ENCODE assay signal across 12 cellular contexts in the genomic region with DNA sequence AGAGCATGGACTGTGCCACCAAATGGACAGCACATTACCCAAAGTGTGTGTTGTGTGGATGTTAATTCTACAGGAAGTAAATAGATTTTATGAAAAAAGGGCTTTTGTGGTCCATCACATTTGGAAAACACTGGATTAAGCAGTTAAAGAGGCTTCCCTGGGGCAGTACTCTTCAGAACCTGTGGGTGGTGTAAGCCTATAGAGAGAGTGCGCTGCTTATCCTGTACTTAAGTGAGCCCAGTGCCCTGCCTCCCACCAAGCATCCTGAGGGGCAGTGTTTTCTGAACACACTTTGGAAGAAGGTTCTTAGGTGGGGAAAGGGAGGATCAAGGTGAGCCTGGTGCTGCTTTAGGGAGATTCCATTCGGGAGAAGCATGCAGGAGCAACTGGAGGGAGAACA. TPM values are rescaled to one million over a fixed set of nuclear protein-coding genes. Genes with fewer than 3 reads are reported as not detected.
DNase-seq lines count a peak whose midpoint lies in the region; ATAC-seq, FAIRE-seq and TF ChIP-seq lines count a peak whose summit lies in the region.
"Had no signal": no experiment of that assay in that cellular context is flagged by ENCODE, and none has a peak within 500 bp of the region (broad histone marks: within the 10 kb centered on the region; RNA-seq: fewer than 3 reads in every experiment).

No MANE protein-coding gene starts in this region.

- H3K27ac Mint-ChIP-seq in activated CD4-positive, alpha-beta T cell treated with anti-CD3 and anti-CD28 coated beads for 36 hours = no peak overlapping the region
- no peak overlapping the region for H3K27ac Mint-ChIP-seq in activated CD4-positive, alpha-beta T cell treated with anti-CD3 and anti-CD28 coated beads, Interleukin-2, amount 10 ng/mL, durations not matched to agents 7 days and 5 days
- H3K27ac Mint-ChIP-seq in osteocyte (ENCODE audit: unreplicated experiment) = no peak overlapping the region
- H3K27ac Mint-ChIP-seq: activated T-cell treated with anti-CD3 and anti-CD28 coated beads, Interleukin-2, amount 50 U/mL, for 24 hours had no signal

- no peaks in the 10 kb centered on the region for H3K9me2 ChIP-seq in PC-3 (replicated peaks; ENCODE audit: low read length)

- no peak for DNase-seq in activated CD4-positive, alpha-beta T cell treated with anti-CD3 and anti-CD28 coated beads for 36 hours
- DNase-seq in activated CD4-positive, alpha-beta T cell treated with anti-CD3 and anti-CD28 coated beads, Interleukin-2, amount 10 ng/mL, durations not matched to agents 7 days and 5 days = no peak
- peak; percentile 53 for DNase-seq in PC-3
- DNase-seq in endothelial cell of umbilical vein (ENCODE audit: low read depth, low spot score) = peak; percentile 18
- DNase-seq in osteocyte (ENCODE audit: extremely low spot score, unreplicated experiment) = no peak
- no peak for DNase-seq in posterior vena cava (ENCODE audit: low spot score)
- DNase-seq: activated T-cell treated with anti-CD3 and anti-CD28 coated beads, Interleukin-2, amount 50 U/mL, for 24 hours; stimulated activated CD4-positive, alpha-beta T cell treated with anti-CD3 and anti-CD28 coated beads, Interleukin-4, amount 100 ng/mL, for 1 hour; uterus had no signal

- H3F3A ChIP-seq in PC-3 (ENCODE audit: low read length, unreplicated experiment) = no peaks in the 10 kb centered on the region

- CTCF ChIA-PET in activated CD4-positive, alpha-beta T cell treated with anti-CD3 and anti-CD28 coated beads for 36 hours (lab: Charles Lee) = no interaction called here
- CTCF ChIA-PET in activated CD4-positive, alpha-beta T cell treated with anti-CD3 and anti-CD28 coated beads, Interleukin-2, amount 10 ng/mL, durations not matched to agents 7 days and 5 days (lab: Charles Lee) = interaction anchor here (1.1 kb wide), 2 partner anchors 11 to 13 kb away, joined by 7 to 8 read pairs; no protein-coding TSS in a partner anchor
- CTCF ChIA-PET in PC-3 (lab: Charles Lee) = no interaction called here
- CTCF ChIA-PET in endothelial cell of umbilical vein (lab: Charles Lee) = no interaction called here

- no peak overlapping the region for H3K27ac ChIP-seq in PC-3 (ENCODE audit: low read length)
- no peak overlapping the region for H3K27ac ChIP-seq in endothelial cell of umbilical vein (ENCODE audit: insufficient read depth, low read depth, low read length)
- H3K27ac ChIP-seq: SK-N-MC, uterus had no signal

- POLR2A ChIA-PET in activated CD4-positive, alpha-beta T cell treated with anti-CD3 and anti-CD28 coated beads for 36 hours (lab: Charles Lee) = no interaction called here
- POLR2A ChIA-PET in activated CD4-positive, alpha-beta T cell treated with anti-CD3 and anti-CD28 coated beads, Interleukin-2, amount 10 ng/mL, durations not matched to agents 7 days and 5 days (lab: Charles Lee) = interaction anchor here (0.6 kb wide), 1 partner anchor 121 kb away, joined by 6 read pairs; no protein-coding TSS in a partner anchor
- POLR2A ChIA-PET in PC-3 (lab: Charles Lee; ENCODE audit: unreplicated experiment) (interaction anchor here (0.7 kb wide), 1 partner anchor 71 kb away, joined by 3 read pairs; a partner anchor contains a TSS), endothelial cell of umbilical vein (lab: Charles Lee) (no interaction called here)

- H3K9me3 Mint-ChIP-seq in activated CD4-positive, alpha-beta T cell treated with anti-CD3 and anti-CD28 coated beads for 36 hours (ENCODE audit: low read depth) = no peaks in the 10 kb centered on the region
- H3K9me3 Mint-ChIP-seq in activated CD4-positive, alpha-beta T cell treated with anti-CD3 and anti-CD28 coated beads, Interleukin-2, amount 10 ng/mL, durations not matched to agents 7 days and 5 days = no peaks in the 10 kb centered on the region
- no peaks in the 10 kb centered on the region for H3K9me3 Mint-ChIP-seq in osteocyte (ENCODE audit: unreplicated experiment)
- H3K9me3 Mint-ChIP-seq: activated T-cell treated with anti-CD3 and anti-CD28 coated beads, Interleukin-2, amount 50 U/mL, for 24 hours had no signal

- H3K9ac ChIP-seq in PC-3 (ENCODE audit: low read length) (no peak overlapping the region), endothelial cell of umbilical vein (replicated peaks; ENCODE audit: extremely low read depth, insufficient read depth, low read length) (no peak overlapping the region)

- H3K4me3 ChIP-seq in PC-3 (ENCODE audit: low read length) (no peak overlapping the region), endothelial cell of umbilical vein (replicated peaks in 1 of 3; ENCODE audit: insufficient read depth in 1 of 3, low read depth in 1 of 3, low read length in 3 of 3) (no peak overlapping the region)
- H3K4me3 ChIP-seq: SK-N-MC, uterus had no signal

- no peak for FAIRE-seq in endothelial cell of umbilical vein (lab: Jason Lieb, UNC)

- H3K27me3 ChIP-seq in PC-3 (ENCODE audit: low read length) (no peaks in the 10 kb centered on the region), endothelial cell of umbilical vein (ENCODE audit: control insufficient read depth in 2 of 2, insufficient read depth in 2 of 2, low read length in 2 of 2) (no peaks in the 10 kb centered on the region)
- H3K27me3 ChIP-seq: uterus had no signal

- intact Hi-C loops in activated CD4-positive, alpha-beta T cell treated with anti-CD3 and anti-CD28 coated beads for 36 hours (cut with DNase I, micrococcal nuclease) = no loop called here
- intact Hi-C loops in PC-3 (cut with micrococcal nuclease) = no loop called here
- intact Hi-C loops in endothelial cell of umbilical vein (cut with micrococcal nuclease) = no loop called here
- intact Hi-C loops in posterior vena cava (cut with DNase I) = no loop called here

- BruUV-seq in PC-3 (replicated peaks; lab: Mats Ljungman, UMichigan) (no TSS peak), endothelial cell of umbilical vein (replicated peaks; lab: Mats Ljungman, UMichigan) (no TSS peak)

- TF ChIP-seq CTCF in PC-3 (conservative IDR thresholded peaks at IDR 0.05; ENCODE audit: low read depth, low read length) (peak; percentile 71), endothelial cell of umbilical vein (IDR thresholded peaks at IDR 0.05; ENCODE audit: extremely low read depth in 1 of 2, insufficient read depth in 1 of 2, low read depth in 1 of 2, low read length in 2 of 2) (peak; percentile 41 to 49), osteocyte (IDR thresholded peaks at IDR 0.05) (peak; percentile 37)

- dilution Hi-C loops in endothelial cell of umbilical vein (cut with MboI; ENCODE audit: extremely low pct_ligation_motif_present, low sequenced_read_pairs) = no loop called here

- H4K20me1 ChIP-seq in PC-3 (ENCODE audit: low read length) = no peaks in the 10 kb centered on the region
- H4K20me1 ChIP-seq in endothelial cell of umbilical vein (replicated peaks; ENCODE audit: control insufficient read depth, extremely low read depth, insufficient read depth, low read length) = no peaks in the 10 kb centered on the region

- H3K27me3 Mint-ChIP-seq in activated CD4-positive, alpha-beta T cell treated with anti-CD3 and anti-CD28 coated beads for 36 hours = no peaks in the 10 kb centered on the region
- H3K27me3 Mint-ChIP-seq in activated CD4-positive, alpha-beta T cell treated with anti-CD3 and anti-CD28 coated beads, Interleukin-2, amount 10 ng/mL, durations not matched to agents 7 days and 5 days = no peaks in the 10 kb centered on the region
- H3K27me3 Mint-ChIP-seq in osteocyte (ENCODE audit: unreplicated experiment) = no peaks in the 10 kb centered on the region
- H3K27me3 Mint-ChIP-seq: activated T-cell treated with anti-CD3 and anti-CD28 coated beads, Interleukin-2, amount 50 U/mL, for 24 hours had no signal

- H3K4me2 ChIP-seq in PC-3 (ENCODE audit: low read length) (no peak overlapping the region), endothelial cell of umbilical vein (ENCODE audit: insufficient read depth, low read length) (no peak overlapping the region)

- no peaks in the 10 kb centered on the region for H3K4me1 Mint-ChIP-seq in activated CD4-positive, alpha-beta T cell treated with anti-CD3 and anti-CD28 coated beads for 36 hours
- no peaks in the 10 kb centered on the region for H3K4me1 Mint-ChIP-seq in activated CD4-positive, alpha-beta T cell treated with anti-CD3 and anti-CD28 coated beads, Interleukin-2, amount 10 ng/mL, durations not matched to agents 7 days and 5 days
- no peaks in the 10 kb centered on the region for H3K4me1 Mint-ChIP-seq in osteocyte (ENCODE audit: unreplicated experiment)

- H3K9me3 ChIP-seq in PC-3 (ENCODE audit: low read length) (no peaks in the 10 kb centered on the region), endothelial cell of umbilical vein (replicated peaks; ENCODE audit: control insufficient read depth, insufficient read depth, low read length) (no peaks in the 10 kb centered on the region)
- H3K9me3 ChIP-seq: uterus had no signal

- no peaks in the 10 kb centered on the region for H3K4me1 ChIP-seq in PC-3 (ENCODE audit: insufficient read depth, low read length)
- H3K4me1 ChIP-seq in endothelial cell of umbilical vein (ENCODE audit: control insufficient read depth, extremely low read depth, insufficient read depth, low read length) = no peaks in the 10 kb centered on the region
- H3K4me1 ChIP-seq: uterus had no signal

- no peak for TF ChIP-seq POLR2A in endothelial cell of umbilical vein (IDR thresholded peaks at IDR 0.05; ENCODE audit: low read depth, low read length)

- H2AFZ ChIP-seq in PC-3 (ENCODE audit: low read length) = no peak overlapping the region
- H2AFZ ChIP-seq in endothelial cell of umbilical vein (ENCODE audit: low read depth, low read length) = no peak overlapping the region

- no peaks in the 10 kb centered on the region for H3K36me3 ChIP-seq in PC-3 (ENCODE audit: low read depth, low read length)
- peaks cover 0 to 2% of the 10 kb centered on the region in 2 experiments for H3K36me3 ChIP-seq in endothelial cell of umbilical vein (ENCODE audit: control insufficient read depth in 2 of 2, extremely low read depth in 1 of 2, insufficient read depth in 2 of 2, low read length in 2 of 2)
- H3K36me3 ChIP-seq: uterus had no signal

- no peak overlapping the region for H3K4me3 Mint-ChIP-seq in activated CD4-positive, alpha-beta T cell treated with anti-CD3 and anti-CD28 coated beads for 36 hours
- H3K4me3 Mint-ChIP-seq in activated CD4-positive, alpha-beta T cell treated with anti-CD3 and anti-CD28 coated beads, Interleukin-2, amount 10 ng/mL, durations not matched to agents 7 days and 5 days = no peak overlapping the region
- H3K4me3 Mint-ChIP-seq in osteocyte (ENCODE audit: unreplicated experiment) = no peak overlapping the region
- H3K4me3 Mint-ChIP-seq: activated T-cell treated with anti-CD3 and anti-CD28 coated beads, Interleukin-2, amount 50 U/mL, for 24 hours had no signal

- H3K79me2 ChIP-seq in PC-3 (ENCODE audit: low read length) = no peaks in the 10 kb centered on the region
- H3K79me2 ChIP-seq in endothelial cell of umbilical vein (ENCODE audit: control insufficient read depth, insufficient read depth, low read length) = no peaks in the 10 kb centered on the region

- no peaks in the 10 kb centered on the region for H3K9me1 ChIP-seq in endothelial cell of umbilical vein (replicated peaks; ENCODE audit: control insufficient read depth, extremely low read depth, insufficient read depth, low read length)

- peaks cover 4% of the 10 kb centered on the region for H3K36me3 Mint-ChIP-seq in activated CD4-positive, alpha-beta T cell treated with anti-CD3 and anti-CD28 coated beads for 36 hours (ENCODE audit: low read depth)
- H3K36me3 Mint-ChIP-seq in activated CD4-positive, alpha-beta T cell treated with anti-CD3 and anti-CD28 coated beads, Interleukin-2, amount 10 ng/mL, durations not matched to agents 7 days and 5 days (ENCODE audit: low read depth) = peaks cover 8% of the 10 kb centered on the region
- H3K36me3 Mint-ChIP-seq in osteocyte (ENCODE audit: unreplicated experiment) = peaks cover 2% of the 10 kb centered on the region

- peak; percentile 68 for ATAC-seq in activated CD4-positive, alpha-beta T cell treated with anti-CD3 and anti-CD28 coated beads for 36 hours
- peak; percentile 95 for ATAC-seq in PC-3
- ATAC-seq in HG03175 (IDR thresholded peaks at IDR 0.05; ENCODE audit: unreplicated experiment) = no peak
- no peak for ATAC-seq in GM21529 (IDR thresholded peaks at IDR 0.05; ENCODE audit: unreplicated experiment)

RNA-seq across cellular contexts. Expression of a gene that starts 10.9 kb away (rescaled TPM):
- 10 to 100 TPM; 47.5 to 49.8 TPM for total RNA-seq in activated CD4-positive, alpha-beta T cell treated with anti-CD3 and anti-CD28 coated beads for 36 hours
- total RNA-seq in activated CD4-positive, alpha-beta T cell treated with anti-CD3 and anti-CD28 coated beads, Interleukin-2, amount 10 ng/mL, durations not matched to agents 7 days and 5 days = 10 to 100 TPM; 51.1 to 55.3 TPM
- total RNA-seq in PC-3 (2014; rRNA removed) (8.4 and 11.6 TPM in 2 replicates), endothelial cell of umbilical vein (41.8 and 43.5 TPM in 2 replicates), osteocyte (53.6 and 54.8 TPM in 2 replicates), posterior vena cava (10 to 100 TPM; 24.9 to 44.4 TPM)
- 63.7 and 65.2 TPM in 2 replicates for polyA plus RNA-seq in endothelial cell of umbilical vein
- 13.5 and 20.3 TPM in 2 replicates for polyA plus RNA-seq in endothelial cell of umbilical vein (2011; cell fraction: cytosol; rRNA removed)
- polyA plus RNA-seq in endothelial cell of umbilical vein (2011; cell fraction: nucleus; rRNA removed) = 380 and 478 TPM in 2 replicates
- 26.4 and 27.3 TPM in 2 replicates for polyA plus RNA-seq in endothelial cell of umbilical vein (2012)
- 84.2 and 98.1 TPM in 2 replicates for polyA minus RNA-seq in endothelial cell of umbilical vein
- polyA minus RNA-seq in endothelial cell of umbilical vein (2011; cell fraction: cytosol; rRNA and poly(A)+ RNA removed) = 8.4 TPM
- 74.4 and 87.9 TPM in 2 replicates for polyA minus RNA-seq in endothelial cell of umbilical vein (2011; cell fraction: nucleus; rRNA and poly(A)+ RNA removed)

RNA-seq across cellular contexts. Expression of a gene that starts 22.9 kb away (rescaled TPM):
- 10 to 100 TPM; 79.2 to 81.5 TPM for total RNA-seq in activated CD4-positive, alpha-beta T cell treated with anti-CD3 and anti-CD28 coated beads for 36 hours
- total RNA-seq in activated CD4-positive, alpha-beta T cell treated with anti-CD3 and anti-CD28 coated beads, Interleukin-2, amount 10 ng/mL, durations not matched to agents 7 days and 5 days = 10 to 100 TPM; 49.8 to 49.9 TPM
- total RNA-seq in PC-3 (2014; rRNA removed) = 54.1 and 76.1 TPM in 2 replicates
- 34.8 and 38.9 TPM in 2 replicates for total RNA-seq in endothelial cell of umbilical vein
- 56.6 and 63.2 TPM in 2 replicates for polyA plus RNA-seq in endothelial cell of umbilical vein
- polyA plus RNA-seq in endothelial cell of umbilical vein (2011; cell fraction: cytosol; rRNA removed) = 42.6 and 43.5 TPM in 2 replicates
- polyA plus RNA-seq in endothelial cell of umbilical vein (2011; cell fraction: nucleus; rRNA removed) = 27.6 and 28.6 TPM in 2 replicates
- 22.3 and 31.3 TPM in 2 replicates for polyA plus RNA-seq in endothelial cell of umbilical vein (2012)
- 21.8 and 28.3 TPM in 2 replicates for polyA minus RNA-seq in endothelial cell of umbilical vein
- polyA minus RNA-seq in endothelial cell of umbilical vein (2011; cell fraction: cytosol; rRNA and poly(A)+ RNA removed) = 21.2 TPM
- 7.5 and 9.9 TPM in 2 replicates for polyA minus RNA-seq in endothelial cell of umbilical vein (2011; cell fraction: nucleus; rRNA and poly(A)+ RNA removed)
- total RNA-seq in osteocyte = 35.9 and 36.1 TPM in 2 replicates
- total RNA-seq in posterior vena cava = 10 to 100 TPM; 18.2 to 20.0 TPM

RNA-seq across cellular contexts. Expression of a gene that starts 28.1 kb away (rescaled TPM):
- total RNA-seq in activated CD4-positive, alpha-beta T cell treated with anti-CD3 and anti-CD28 coated beads for 36 hours = 100 to 1,000 TPM; 164 to 231 TPM
- total RNA-seq in activated CD4-positive, alpha-beta T cell treated with anti-CD3 and anti-CD28 coated beads, Interleukin-2, amount 10 ng/mL, durations not matched to agents 7 days and 5 days = 100 to 1,000 TPM; 258 to 299 TPM
- total RNA-seq in PC-3 (2014; rRNA removed) (131 and 223 TPM in 2 replicates), endothelial cell of umbilical vein (197 TPM in 2 replicates), osteocyte (140 and 142 TPM in 2 replicates), posterior vena cava (100 to 1,000 TPM; 144 to 148 TPM)
- polyA plus RNA-seq in endothelial cell of umbilical vein = 181 and 217 TPM in 2 replicates
- 216 and 218 TPM in 2 replicates for polyA plus RNA-seq in endothelial cell of umbilical vein (2011; cell fraction: cytosol; rRNA removed)
- polyA plus RNA-seq in endothelial cell of umbilical vein (2011; cell fraction: nucleus; rRNA removed) = 102 and 119 TPM in 2 replicates
- polyA plus RNA-seq in endothelial cell of umbilical vein (2012) = 138 and 169 TPM in 2 replicates
- polyA minus RNA-seq in endothelial cell of umbilical vein = 157 and 160 TPM in 2 replicates
- 112 TPM for polyA minus RNA-seq in endothelial cell of umbilical vein (2011; cell fraction: cytosol; rRNA and poly(A)+ RNA removed)
- polyA minus RNA-seq in endothelial cell of umbilical vein (2011; cell fraction: nucleus; rRNA and poly(A)+ RNA removed) = 71.5 and 76.3 TPM in 2 replicates

RNA-seq across cellular contexts. Expression of a gene that starts 28.7 kb away (rescaled TPM):
- 10 to 100 TPM; 80.7 to 96.4 TPM for total RNA-seq in activated CD4-positive, alpha-beta T cell treated with anti-CD3 and anti-CD28 coated beads for 36 hours
- total RNA-seq in activated CD4-positive, alpha-beta T cell treated with anti-CD3 and anti-CD28 coated beads, Interleukin-2, amount 10 ng/mL, durations not matched to agents 7 days and 5 days = 10 to 100 TPM; 77.6 to 82.3 TPM
- total RNA-seq in PC-3 (2014; rRNA removed) (85.4 and 85.9 TPM in 2 replicates), endothelial cell of umbilical vein (31.0 and 31.3 TPM in 2 replicates), osteocyte (63.4 and 66.0 TPM in 2 replicates), posterior vena cava (10 to 100 TPM; 44.2 to 48.8 TPM)
- 27.8 and 29.6 TPM in 2 replicates for polyA plus RNA-seq in endothelial cell of umbilical vein
- polyA plus RNA-seq in endothelial cell of umbilical vein (2011; cell fraction: cytosol; rRNA removed) = 31.2 and 37.0 TPM in 2 replicates
- polyA plus RNA-seq in endothelial cell of umbilical vein (2011; cell fraction: nucleus; rRNA removed) = 20.8 and 21.0 TPM in 2 replicates
- 20.0 and 24.6 TPM in 2 replicates for polyA plus RNA-seq in endothelial cell of umbilical vein (2012)
- polyA minus RNA-seq in endothelial cell of umbilical vein = 20.5 and 20.7 TPM in 2 replicates
- polyA minus RNA-seq in endothelial cell of umbilical vein (2011; cell fraction: cytosol; rRNA and poly(A)+ RNA removed) = 25.8 TPM
- polyA minus RNA-seq in endothelial cell of umbilical vein (2011; cell fraction: nucleus; rRNA and poly(A)+ RNA removed) = 8.2 and 8.4 TPM in 2 replicates

RNA-seq across cellular contexts. Expression of a gene that starts 51.2 kb away (rescaled TPM):
- 10 to 100 TPM; 48.4 to 53.1 TPM for total RNA-seq in activated CD4-positive, alpha-beta T cell treated with anti-CD3 and anti-CD28 coated beads for 36 hours
- total RNA-seq in activated CD4-positive, alpha-beta T cell treated with anti-CD3 and anti-CD28 coated beads, Interleukin-2, amount 10 ng/mL, durations not matched to agents 7 days and 5 days = 10 to 100 TPM; 18.8 to 19.0 TPM
- 36.6 and 53.2 TPM in 2 replicates for total RNA-seq in PC-3 (2014; rRNA removed)
- 23.5 and 25.7 TPM in 2 replicates for total RNA-seq in endothelial cell of umbilical vein
- polyA plus RNA-seq in endothelial cell of umbilical vein = 24.4 and 28.4 TPM in 2 replicates
- polyA plus RNA-seq in endothelial cell of umbilical vein (2011; cell fraction: cytosol; rRNA removed) = 27.5 and 32.0 TPM in 2 replicates
- 23.2 and 25.2 TPM in 2 replicates for polyA plus RNA-seq in endothelial cell of umbilical vein (2011; cell fraction: nucleus; rRNA removed)
- 21.5 and 22.5 TPM in 2 replicates for polyA plus RNA-seq in endothelial cell of umbilical vein (2012)
- 15.4 and 16.6 TPM in 2 replicates for polyA minus RNA-seq in endothelial cell of umbilical vein
- polyA minus RNA-seq in endothelial cell of umbilical vein (2011; cell fraction: cytosol; rRNA and poly(A)+ RNA removed) = 2.2 TPM
- polyA minus RNA-seq in endothelial cell of umbilical vein (2011; cell fraction: nucleus; rRNA and poly(A)+ RNA removed) = 5.2 and 8.0 TPM in 2 replicates
- 8.8 and 10.7 TPM in 2 replicates for total RNA-seq in osteocyte
- 10 to 100 TPM; 47.8 to 50.6 TPM for total RNA-seq in posterior vena cava

Comparison
In these comparisons a context has a peak if more than half of its experiments do, and no peak if none do; other contexts are left out.
1. POLR2A ChIA-PET loops: an anchor here in activated CD4-positive, alpha-beta T cell treated with anti-CD3 and anti-CD28 coated beads, Interleukin-2, amount 10 ng/mL, durations not matched to agents 7 days and 5 days (0.6 kb wide) and PC-3 (0.7 kb wide); none called in activated CD4-positive, alpha-beta T cell treated with anti-CD3 and anti-CD28 coated beads for 36 hours and endothelial cell of umbilical vein.
2. ATAC-seq: peak in activated CD4-positive, alpha-beta T cell treated with anti-CD3 and anti-CD28 coated beads for 36 hours (single experiment) and PC-3 (single experiment); none in HG03175 (single experiment) and GM21529 (single experiment).
3. DNase-seq: peak in PC-3 (single experiment) and endothelial cell of umbilical vein (single experiment); none in activated CD4-positive, alpha-beta T cell treated with anti-CD3 and anti-CD28 coated beads for 36 hours (single experiment), activated CD4-positive, alpha-beta T cell treated with anti-CD3 and anti-CD28 coated beads, Interleukin-2, amount 10 ng/mL, durations not matched to agents 7 days and 5 days (single experiment), osteocyte (single experiment) and posterior vena cava (single experiment).
4. Peak in every context shown above with its lines, with median percentiles within 50 percentile points of each other: CTCF ChIP-seq.